Comparison of ENCODE assay signal across 12 cellular contexts in the genomic region with DNA sequence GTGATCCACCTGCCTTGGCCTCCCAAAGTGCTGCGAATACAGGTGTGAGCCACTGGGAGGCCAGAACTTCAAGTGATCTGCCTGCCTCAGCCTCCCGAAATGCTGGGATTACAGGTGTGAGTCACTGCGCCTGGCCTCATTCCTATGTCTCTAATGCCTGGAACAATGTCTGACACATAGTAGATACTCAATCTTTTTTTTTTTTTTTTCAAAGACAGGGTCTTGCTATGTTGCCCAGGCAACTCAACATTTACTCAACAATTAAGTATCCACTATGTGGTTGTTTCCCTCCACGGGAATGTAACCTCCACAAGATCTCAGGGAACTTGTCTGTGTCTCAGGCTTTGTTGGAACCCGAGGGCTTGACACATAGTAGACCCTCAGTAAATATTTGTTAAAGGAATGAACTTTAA. TPM values are rescaled to one million over a fixed set of nuclear protein-coding genes. Genes with fewer than 3 reads are reported as not detected.
DNase-seq lines count a peak whose midpoint lies in the region; FAIRE-seq and TF ChIP-seq lines count a peak whose summit lies in the region.
"Had no signal": no experiment of that assay in that cellular context is flagged by ENCODE, and none has a peak within 500 bp of the region (broad histone marks: within the 10 kb centered on the region; RNA-seq: fewer than 3 reads in every experiment).

No MANE protein-coding gene starts in this region.

- H3K36me3 ChIP-seq in HUES48 (ENCODE audit: control insufficient read depth, insufficient read depth, low read length) (no peaks in the 10 kb centered on the region), brain microvascular endothelial cell (replicated peaks) (no peaks in the 10 kb centered on the region), keratinocyte (ENCODE audit: control insufficient read depth in 2 of 2, extremely low read depth in 1 of 2, insufficient read depth in 2 of 2, low read length in 2 of 2) (no peaks in the 10 kb centered on the region)
- H3K36me3 ChIP-seq: heart left ventricle had no signal

- in situ Hi-C loops in brain microvascular endothelial cell (cut with HindIII; ENCODE audit: low pct_ligation_motif_present, low sequenced_read_pairs): no loop called here

- H3K27me3 ChIP-seq in HUES48 (ENCODE audit: control insufficient read depth, insufficient read depth, low read length): no peaks in the 10 kb centered on the region
- H3K27me3 ChIP-seq in brain microvascular endothelial cell (replicated peaks): no peaks in the 10 kb centered on the region
- H3K27me3 ChIP-seq in keratinocyte (ENCODE audit: control insufficient read depth, extremely low read depth, insufficient read depth, low read length): no peaks in the 10 kb centered on the region
- H3K27me3 ChIP-seq: heart left ventricle had no signal

- TF ChIP-seq CTCF in brain microvascular endothelial cell (IDR thresholded peaks at IDR 0.05; ENCODE audit: low read depth, low read length, missing control alignments): peak; percentile 22
- peak in 2 of 3 experiments; percentile 24 to 38 for TF ChIP-seq CTCF in keratinocyte (optimal IDR thresholded peaks at IDR 0.05 in 1 of 3, IDR thresholded peaks at IDR 0.05 in 1 of 3, conservative IDR thresholded peaks at IDR 0.05 in 1 of 3; ENCODE audit: extremely low read depth in 1 of 3, insufficient read depth in 2 of 3, low read length in 3 of 3)
- no peak for TF ChIP-seq CTCF in nephron progenitor cell (IDR thresholded peaks at IDR 0.05)

- no peak overlapping the region for H3K4me2 ChIP-seq in keratinocyte (ENCODE audit: control insufficient read depth, extremely low read depth, insufficient read depth, low read depth, low read length)

- H3K9me3 ChIP-seq in HUES48 (ENCODE audit: control insufficient read depth, insufficient read depth, low read length) (no peaks in the 10 kb centered on the region), keratinocyte (ENCODE audit: control insufficient read depth, low read depth, low read length) (no peaks in the 10 kb centered on the region)

- H3K4me1 ChIP-seq in HUES48 (ENCODE audit: control insufficient read depth, insufficient read depth, low read length) (peaks cover 2% of the 10 kb centered on the region), keratinocyte (ENCODE audit: control insufficient read depth, extremely low read depth, insufficient read depth, low read length) (peaks cover 23% of the 10 kb centered on the region)

- dilution Hi-C loops in keratinocyte (cut with MboI; ENCODE audit: extremely low pct_ligation_motif_present, low sequenced_read_pairs): no loop called here

- FAIRE-seq in keratinocyte (lab: Jason Lieb, UNC): no peak

- no peaks in the 10 kb centered on the region for H3K36me3 Mint-ChIP-seq in nephron progenitor cell (ENCODE audit: low read depth)
- H3K36me3 Mint-ChIP-seq: naive thymus-derived CD4-positive, alpha-beta T cell had no signal

- H4K20me1 ChIP-seq in keratinocyte (ENCODE audit: control insufficient read depth, extremely low read depth, insufficient read depth, low read length): no peaks in the 10 kb centered on the region

- DNase-seq in AG08395 (ENCODE audit: low spot score): peak; percentile 34
- DNase-seq in brain microvascular endothelial cell: peak; percentile 56
- peak; percentile 61 for DNase-seq in keratinocyte (ENCODE audit: low read depth, low spot score)
- no peak for DNase-seq in NCI-H345 treated with DMSO at 0.1 percent for 48 hours (lab: John Stamatoyannopoulos, UW; ENCODE audit: unreplicated experiment)
- no peak for DNase-seq in nephron progenitor cell
- DNase-seq in NCI-H524 treated with DMSO at 0.1 percent for 48 hours (lab: John Stamatoyannopoulos, UW): no peak
- DNase-seq in activated CD4-positive, alpha-beta T cell treated with anti-CD3 and anti-CD28 coated beads for 48 hours: no peak
- DNase-seq: activated T-cell treated with anti-CD3 and anti-CD28 coated beads, Interleukin-2, amount 50 U/mL, for 48 hours; C1 segment of cervical spinal cord; naive thymus-derived CD4-positive, alpha-beta T cell had no signal

- H3K4me1 Mint-ChIP-seq in nephron progenitor cell: peaks cover 44% of the 10 kb centered on the region

- no peak overlapping the region for H2AFZ ChIP-seq in keratinocyte (ENCODE audit: control insufficient read depth, low read length)

- no peaks in the 10 kb centered on the region for H3K9me1 ChIP-seq in keratinocyte (ENCODE audit: control insufficient read depth, extremely low read depth, insufficient read depth, low read length)

- H3K79me2 ChIP-seq in keratinocyte (ENCODE audit: control insufficient read depth, insufficient read depth, low read length): peaks cover 15% of the 10 kb centered on the region

- H3K27ac ChIP-seq in HUES48 (ENCODE audit: low read depth, low read length) (peak overlapping the region; percentile 14), brain microvascular endothelial cell (peak overlapping the region; percentile 46), keratinocyte (ENCODE audit: control insufficient read depth, insufficient read depth, low read length) (peak overlapping the region; percentile 52)
- H3K27ac ChIP-seq: heart left ventricle had no signal

- peaks cover 18% of the 10 kb centered on the region for H3K27me3 Mint-ChIP-seq in nephron progenitor cell (ENCODE audit: low read depth, poor library complexity)

- H3K4me3 ChIP-seq in HUES48 (ENCODE audit: low read depth, low read length) (no peak overlapping the region), brain microvascular endothelial cell (ENCODE audit: low read depth, low read length) (no peak overlapping the region), keratinocyte (ENCODE audit: control insufficient read depth in 2 of 3, extremely low read depth in 1 of 3, insufficient read depth in 2 of 3, low read depth in 1 of 3, low read length in 3 of 3) (no peak overlapping the region)
- H3K4me3 ChIP-seq: heart left ventricle had no signal

- H3K4me3 Mint-ChIP-seq in nephron progenitor cell: no peak overlapping the region

- H3K9ac ChIP-seq in HUES48 (ENCODE audit: low read depth, low read length): no peak overlapping the region
- no peak overlapping the region for H3K9ac ChIP-seq in keratinocyte (ENCODE audit: control insufficient read depth, extremely low read depth, insufficient read depth, low read length)

- H3K9me3 Mint-ChIP-seq in nephron progenitor cell: peaks cover 14% of the 10 kb centered on the region

- H3K27ac Mint-ChIP-seq in nephron progenitor cell: no peak overlapping the region

RNA-seq across cellular contexts. Expression of a gene that starts 3.1 kb away (rescaled TPM):
- 6.9 to 10.5 TPM (median 10.0 TPM) in 3 replicates for polyA plus RNA-seq in keratinocyte
- polyA plus RNA-seq in keratinocyte (2011; ENCODE audit: low read depth): 2.0 TPM
- 5.1 and 5.9 TPM in 2 replicates for polyA plus RNA-seq in keratinocyte (2011; cell fraction: cytosol; rRNA removed)
- polyA plus RNA-seq in keratinocyte (2011; cell fraction: nucleus; rRNA removed): 24.1 and 31.0 TPM in 2 replicates
- 3.3 and 8.0 TPM in 2 replicates for polyA plus RNA-seq in keratinocyte (2012; ENCODE audit: low replicate concordance)
- 17.7 to 26.5 TPM (median 23.7 TPM) in 3 replicates for polyA minus RNA-seq in keratinocyte
- polyA minus RNA-seq in keratinocyte (2011; cell fraction: cytosol; rRNA and poly(A)+ RNA removed): 13.0 TPM
- polyA minus RNA-seq in keratinocyte (2011; cell fraction: nucleus; rRNA and poly(A)+ RNA removed): 14.1 and 17.2 TPM in 2 replicates

RNA-seq across cellular contexts. Expression of a gene that starts 40.0 kb away (rescaled TPM):
- 0.30 to 0.59 TPM (median 0.57 TPM) in 3 replicates for polyA plus RNA-seq in keratinocyte
- 0.27 TPM for polyA plus RNA-seq in keratinocyte (2011; ENCODE audit: low read depth)
- 0.32 and 0.55 TPM in 2 replicates for polyA plus RNA-seq in keratinocyte (2011; cell fraction: cytosol; rRNA removed)
- polyA plus RNA-seq in keratinocyte (2011; cell fraction: nucleus; rRNA removed): 0.45 TPM in 2 replicates
- 0.80 and 0.89 TPM in 2 replicates for polyA plus RNA-seq in keratinocyte (2012; ENCODE audit: low replicate concordance)
- polyA minus RNA-seq in keratinocyte: 0.16 TPM in 1 of 3 replicates, not detected in the others
- polyA minus RNA-seq in keratinocyte (2011; cell fraction: cytosol; rRNA and poly(A)+ RNA removed): not detected
- polyA minus RNA-seq in keratinocyte (2011; cell fraction: nucleus; rRNA and poly(A)+ RNA removed): not detected in 2 replicates

Comparison
In these comparisons a context has a peak if more than half of its experiments do, and no peak if none do; other contexts are left out.
1. DNase-seq: peak in AG08395 (single experiment), brain microvascular endothelial cell (single experiment) and keratinocyte (single experiment); none in NCI-H345 treated with DMSO at 0.1 percent for 48 hours (single experiment), nephron progenitor cell (single experiment), NCI-H524 treated with DMSO at 0.1 percent for 48 hours (single experiment) and activated CD4-positive, alpha-beta T cell treated with anti-CD3 and anti-CD28 coated beads for 48 hours (single experiment).
2. Peak in every context shown above with its lines, with median percentiles within 50 percentile points of each other: H3K27ac ChIP-seq.